35 cellular contexts compared by ENCODE assay signal in genomic region chr3:170757038-170757437, GRCh38.
"Had no signal": no experiment of that assay in that cellular context is flagged by ENCODE, and none has a peak within 500 bp of the region (broad histone marks: within the 10 kb centered on the region; RNA-seq: fewer than 3 reads in every experiment).

No MANE protein-coding gene starts in this region.

- H3K36me3 ChIP-seq: MG63 had no signal

- H3K4me3 ChIP-seq: MG63 had no signal

- H3K9me3 ChIP-seq: MG63 had no signal

- DNase-seq: Karpas-422, Kasumi-1, MG63, MM.1S, MV-4-11, NCI-H1048, NCI-H1092, NCI-H1092 treated with DMSO at 0.1 percent for 48 hours, NCI-H1105, NCI-H1105 treated with DMSO at 0.1 percent for 48 hours, NCI-H1417, NCI-H1417 treated with DMSO at 0.1 percent for 48 hours, NCI-H1436, NCI-H1436 treated with DMSO at 0.1 percent for 48 hours, NCI-H146, NCI-H1694, NCI-H1694 treated with DMSO at 0.1 percent for 48 hours, NCI-H187, NCI-H187 treated with DMSO at 0.1 percent for 48 hours, NCI-H1930, NCI-H2029, NCI-H2029 treated with DMSO at 0.1 percent for 48 hours, NCI-H2081, NCI-H2081 treated with DMSO at 0.1 percent for 48 hours, NCI-H2107, NCI-H2171, NCI-H2171 treated with DMSO at 0.1 percent for 48 hours, NCI-H2227 treated with DMSO at 0.1 percent for 48 hours, NCI-H226, NCI-H345, NCI-H446, NCI-H446 treated with DMSO at 0.1 percent for 48 hours, NCI-H510A, NCI-H510A treated with DMSO at 0.1 percent for 48 hours, NCI-H524 had no signal

- H3K27me3 ChIP-seq: MG63 had no signal
